In genomic region chr2:29394311-29394710, GRCh38 we compare ENCODE assay signal across 22 cellular contexts.
"Had no signal": no experiment of that assay in that cellular context is flagged by ENCODE, and none has a peak within 500 bp of the region (broad histone marks: within the 10 kb centered on the region; RNA-seq: fewer than 3 reads in every experiment).

No MANE protein-coding gene starts in this region.

- H3K27me3 ChIP-seq: right atrium auricular region, transverse colon, upper lobe of right lung, uterus had no signal

- H3K4me1 Mint-ChIP-seq: memory B cell; mesothelial cell of epicardium; naive B cell; stimulated activated memory B cell treated with anti-CD40 and anti-IgM and Interleukin-4, amounts not matched to agents 10 μg/mL and 1 μg/mL and 100 μg/mL, for 72 hours had no signal

- H3K9me3 Mint-ChIP-seq: effector memory CD8-positive, alpha-beta T cell; memory B cell; mesothelial cell of epicardium; natural killer cell treated with Interleukin-12 subunit alpha and Interleukin-12 subunit beta and Interleukin-15 and Interleukin-18, amount 100 ng/mL, for 72 hours; neural crest cell; stimulated activated memory B cell treated with anti-CD40 and anti-IgM and Interleukin-4, amounts not matched to agents 10 μg/mL and 1 μg/mL and 100 μg/mL, for 72 hours had no signal

- H3K4me3 Mint-ChIP-seq: effector memory CD8-positive, alpha-beta T cell; memory B cell; mesothelial cell of epicardium; naive B cell; natural killer cell treated with Interleukin-12 subunit alpha and Interleukin-12 subunit beta and Interleukin-15 and Interleukin-18, amount 100 ng/mL, for 72 hours; neural crest cell; stimulated activated memory B cell treated with anti-CD40 and anti-IgM and Interleukin-4, amounts not matched to agents 10 μg/mL and 1 μg/mL and 100 μg/mL, for 72 hours had no signal

- H3K4me3 ChIP-seq: lung, mucosa of descending colon, prostate gland, right atrium auricular region, thoracic aorta, transverse colon, upper lobe of right lung, uterus had no signal

- H3K27ac ChIP-seq: prostate gland, right atrium auricular region, thoracic aorta, transverse colon, upper lobe of right lung, uterus had no signal

- H3K4me1 ChIP-seq: prostate gland, right atrium auricular region, transverse colon, upper lobe of right lung, uterus had no signal

- H3K9me3 ChIP-seq: mucosa of descending colon, prostate gland, right atrium auricular region, thoracic aorta, transverse colon, upper lobe of right lung, uterus had no signal

- H3K27ac Mint-ChIP-seq: effector memory CD8-positive, alpha-beta T cell; memory B cell; mesothelial cell of epicardium; natural killer cell treated with Interleukin-12 subunit alpha and Interleukin-12 subunit beta and Interleukin-15 and Interleukin-18, amount 100 ng/mL, for 72 hours; stimulated activated memory B cell treated with anti-CD40 and anti-IgM and Interleukin-4, amounts not matched to agents 10 μg/mL and 1 μg/mL and 100 μg/mL, for 72 hours had no signal

- H3K36me3 ChIP-seq: prostate gland, right atrium auricular region, thoracic aorta, transverse colon, upper lobe of right lung, uterus had no signal

- DNase-seq: cortex of kidney; effector memory CD8-positive, alpha-beta T cell; head of caudate nucleus; kidney; mucosa of descending colon; naive B cell; nucleus accumbens; stimulated activated CD4-positive, alpha-beta T cell treated with anti-CD3 and anti-CD28 coated beads, Interleukin-4, amount 100 ng/mL, for 4 hours; stimulated activated naive CD8-positive, alpha-beta T cell treated with anti-CD3 and anti-CD28 coated beads, Interleukin-15, Interleukin-2, amounts not matched to agents 100 U/mL and 50 U/mL, for 24 hours; substantia nigra; transverse colon; upper lobe of right lung; uterus had no signal

- H3K36me3 Mint-ChIP-seq: memory B cell; mesothelial cell of epicardium; naive B cell; natural killer cell treated with Interleukin-12 subunit alpha and Interleukin-12 subunit beta and Interleukin-15 and Interleukin-18, amount 100 ng/mL, for 72 hours; stimulated activated memory B cell treated with anti-CD40 and anti-IgM and Interleukin-4, amounts not matched to agents 10 μg/mL and 1 μg/mL and 100 μg/mL, for 72 hours had no signal
